In the genomic region with DNA sequence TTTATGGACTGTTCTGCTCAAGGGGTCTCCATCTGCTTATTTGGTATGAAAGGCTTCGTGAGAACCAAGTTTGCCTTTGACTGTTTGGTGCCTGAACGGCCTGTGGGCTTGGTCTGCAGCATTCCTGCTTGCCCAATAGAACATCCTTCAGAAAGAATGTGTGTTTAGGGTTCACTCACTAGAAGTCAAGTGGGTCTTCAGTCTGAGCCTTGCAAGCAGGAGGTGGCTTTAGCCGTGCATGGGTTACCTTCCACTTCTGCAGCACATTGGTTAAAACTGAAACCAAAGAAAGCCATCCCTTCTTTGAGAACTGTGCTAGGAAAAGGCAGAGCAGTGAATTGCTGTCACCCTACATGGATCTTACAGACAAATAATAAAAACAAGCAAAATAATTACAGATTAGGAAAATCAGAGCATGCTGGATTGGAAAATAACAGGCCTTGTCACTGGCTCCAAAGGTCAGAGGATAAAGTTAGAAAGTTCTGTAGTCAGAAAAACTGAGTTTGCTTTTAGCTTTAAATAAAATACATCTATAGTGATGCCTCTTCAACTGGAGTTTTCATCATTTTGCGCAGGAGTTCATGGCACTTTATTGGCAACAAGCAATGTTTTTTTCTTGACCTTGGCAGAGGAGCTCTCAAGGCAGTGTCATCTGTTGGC, we compare ENCODE assay signal across 14 cellular contexts.
"Had no signal": no experiment of that assay in that cellular context is flagged by ENCODE, and none has a peak within 500 bp of the region (broad histone marks: within the 10 kb centered on the region; RNA-seq: fewer than 3 reads in every experiment).

No MANE protein-coding gene starts in this region.

- H3K36me3 ChIP-seq: brain microvascular endothelial cell, left ventricle myocardium inferior, prostate gland, uterus had no signal

- DNase-seq: activated CD4-positive, alpha-beta T cell treated with anti-CD3 and anti-CD28 coated beads, Interleukin-2, amount 50 U/mL, for 1 hour; activated naive CD8-positive, alpha-beta T cell treated with anti-CD3 and anti-CD28 coated beads for 36 hours; brain microvascular endothelial cell; left ventricle myocardium inferior; nephron progenitor cell; right cardiac atrium; stimulated activated naive CD8-positive, alpha-beta T cell treated with anti-CD3 and anti-CD28 coated beads, Interleukin-15, amount 100 ng/mL, for 72 hours; T-helper 9 cell; testis; uterus had no signal

- H3K27ac ChIP-seq: brain microvascular endothelial cell, coronary artery, left ventricle myocardium inferior, prostate gland, testis, uterus had no signal

- H3K9me3 ChIP-seq: left ventricle myocardium inferior, prostate gland, testis, uterus had no signal

- H3K4me1 ChIP-seq: left ventricle myocardium inferior, prostate gland, testis, uterus had no signal

- H3K4me2 ChIP-seq: smooth muscle cell had no signal

- ATAC-seq: activated CD4-positive, CD25-positive, alpha-beta regulatory T cell treated with anti-CD3 and anti-CD28 coated beads, Interleukin-2, amount 50 U/mL, for 24 hours; right cardiac atrium; stimulated activated naive CD8-positive, alpha-beta T cell treated with anti-CD3 and anti-CD28 coated beads, Interleukin-15, amount 100 ng/mL, for 72 hours had no signal

- H3K4me3 ChIP-seq: coronary artery, left ventricle myocardium inferior, prostate gland, smooth muscle cell, testis, uterus had no signal

- H3K27me3 ChIP-seq: brain microvascular endothelial cell, testis, uterus had no signal
